ENCODE assay signal across 1 cellular context in the genomic region with DNA sequence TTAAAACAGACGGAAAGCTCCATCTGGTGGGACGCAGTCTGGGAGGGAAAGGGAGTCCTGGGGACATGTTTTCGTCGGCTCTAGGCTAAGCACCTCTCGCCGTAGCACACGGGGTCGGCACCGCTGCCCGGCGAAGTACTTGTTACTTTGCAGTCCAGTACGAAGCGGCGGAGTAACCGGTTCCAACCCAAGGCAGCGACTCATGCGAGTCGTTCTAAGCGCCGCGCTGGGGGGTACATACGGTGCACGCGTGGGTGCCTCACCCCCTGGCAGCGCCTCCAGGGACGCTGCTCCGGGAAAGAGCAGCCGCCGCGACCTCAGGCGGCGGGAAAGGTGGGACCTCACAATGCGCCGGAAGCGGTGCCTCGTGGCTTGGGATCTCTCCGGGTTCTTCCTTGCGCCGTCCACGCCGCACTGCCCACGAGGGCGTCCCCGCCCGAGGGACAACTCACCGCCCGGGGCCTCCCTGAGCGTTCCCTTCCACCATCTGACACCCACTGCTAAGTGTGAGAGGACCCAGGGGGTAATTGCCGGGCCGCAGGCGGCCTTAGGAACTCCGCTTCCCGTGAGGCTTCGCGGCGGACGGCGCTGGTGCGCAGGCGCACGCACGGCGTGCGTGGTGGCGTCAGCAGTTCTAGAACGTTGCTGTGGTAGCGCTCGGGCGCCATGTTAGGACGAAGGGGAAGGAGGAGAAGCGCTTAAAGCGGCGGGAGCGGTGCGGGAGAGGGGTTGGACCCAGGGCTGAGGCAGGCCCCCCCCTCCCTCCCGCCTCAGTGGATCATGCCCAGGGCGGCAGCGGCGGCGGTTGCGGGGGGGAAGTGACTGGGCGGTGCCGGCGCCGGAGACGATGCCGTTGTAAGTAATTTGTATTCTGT.
A peak's percentile ranks its signal among the peaks of the same experiment; 100 is the strongest.
TF ChIP-seq lines count a peak whose summit lies in the region.

A gene (plus strand): TSS at position 637 of the 875 bp plus-strand sequence. CDS start 211 bp downstream, at position 848.

TF ChIP-seq in K562, 482 proteins besides CTCF, POLR2A, EP300 and RAD21 (continued from another document and continues in another):
- no peak for TF ChIP-seq SRSF3 (IDR thresholded peaks at IDR 0.05; ENCODE audit: insufficient read depth, low read length)
- TF ChIP-seq SUPT5H (IDR thresholded peaks at IDR 0.05): peak; percentile 88
- TF ChIP-seq, protein P1, sequence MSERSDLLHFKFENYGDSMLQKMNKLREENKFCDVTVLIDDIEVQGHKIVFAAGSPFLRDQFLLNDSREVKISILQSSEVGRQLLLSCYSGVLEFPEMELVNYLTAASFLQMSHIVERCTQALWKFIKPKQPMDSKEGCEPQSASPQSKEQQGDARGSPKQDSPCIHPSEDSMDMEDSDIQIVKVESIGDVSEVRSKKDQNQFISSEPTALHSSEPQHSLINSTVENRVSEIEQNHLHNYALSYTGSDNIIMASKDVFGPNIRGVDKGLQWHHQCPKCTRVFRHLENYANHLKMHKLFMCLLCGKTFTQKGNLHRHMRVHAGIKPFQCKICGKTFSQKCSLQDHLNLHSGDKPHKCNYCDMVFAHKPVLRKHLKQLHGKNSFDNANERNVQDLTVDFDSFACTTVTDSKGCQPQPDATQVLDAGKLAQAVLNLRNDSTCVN (CRISPR knock-in tag; IDR thresholded peaks at IDR 0.05): no peak
- no peak for TF ChIP-seq ZNF3 (CRISPR knock-in tag; IDR thresholded peaks at IDR 0.05)
- TF ChIP-seq ZNF212 (CRISPR knock-in tag; IDR thresholded peaks at IDR 0.05): no peak
- TF ChIP-seq, protein P2, sequence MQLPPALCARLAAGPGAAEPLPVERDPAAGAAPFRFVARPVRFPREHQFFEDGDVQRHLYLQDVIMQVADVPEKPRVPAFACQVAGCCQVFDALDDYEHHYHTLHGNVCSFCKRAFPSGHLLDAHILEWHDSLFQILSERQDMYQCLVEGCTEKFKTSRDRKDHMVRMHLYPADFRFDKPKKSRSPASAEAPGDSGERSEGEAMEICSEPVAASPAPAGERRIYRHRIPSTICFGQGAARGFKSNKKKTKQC (CRISPR knock-in tag; IDR thresholded peaks at IDR 0.05): peak; percentile 79
- TF ChIP-seq KDM5B (IDR thresholded peaks at IDR 0.05; ENCODE audit: insufficient replicate concordance, low read depth, low read length): peak; percentile 84
- no peak for TF ChIP-seq GATAD2B (IDR thresholded peaks at IDR 0.05; ENCODE audit: borderline replicate concordance)
- TF ChIP-seq ZBTB17 (CRISPR knock-in tag; IDR thresholded peaks at IDR 0.05): no peak
- TF ChIP-seq TCF3 (CRISPR knock-in tag; IDR thresholded peaks at IDR 0.05): no peak
- no peak for TF ChIP-seq KDM1A (IDR thresholded peaks at IDR 0.05)
- no peak for TF ChIP-seq ZNF408 (CRISPR knock-in tag; IDR thresholded peaks at IDR 0.05; ENCODE audit: low read depth)
- TF ChIP-seq, protein P3, sequence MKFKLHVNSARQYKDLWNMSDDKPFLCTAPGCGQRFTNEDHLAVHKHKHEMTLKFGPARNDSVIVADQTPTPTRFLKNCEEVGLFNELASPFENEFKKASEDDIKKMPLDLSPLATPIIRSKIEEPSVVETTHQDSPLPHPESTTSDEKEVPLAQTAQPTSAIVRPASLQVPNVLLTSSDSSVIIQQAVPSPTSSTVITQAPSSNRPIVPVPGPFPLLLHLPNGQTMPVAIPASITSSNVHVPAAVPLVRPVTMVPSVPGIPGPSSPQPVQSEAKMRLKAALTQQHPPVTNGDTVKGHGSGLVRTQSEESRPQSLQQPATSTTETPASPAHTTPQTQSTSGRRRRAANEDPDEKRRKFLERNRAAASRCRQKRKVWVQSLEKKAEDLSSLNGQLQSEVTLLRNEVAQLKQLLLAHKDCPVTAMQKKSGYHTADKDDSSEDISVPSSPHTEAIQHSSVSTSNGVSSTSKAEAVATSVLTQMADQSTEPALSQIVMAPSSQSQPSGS (CRISPR knock-in tag; IDR thresholded peaks at IDR 0.05): no peak
- TF ChIP-seq ZNF133 (CRISPR knock-in tag; IDR thresholded peaks at IDR 0.05): no peak
- TF ChIP-seq ZNF584 (CRISPR knock-in tag; IDR thresholded peaks at IDR 0.05; ENCODE audit: low read depth): no peak
- TF ChIP-seq HDAC2 (IDR thresholded peaks at IDR 0.05): no peak
- TF ChIP-seq SMARCA5 (IDR thresholded peaks at IDR 0.05): no peak
- TF ChIP-seq SAFB (IDR thresholded peaks at IDR 0.05; ENCODE audit: borderline replicate concordance, low read depth, low read length): peak; percentile 67; the same call in 1 of the 2 replicates
- peak; percentile 69 for TF ChIP-seq POLR2B (IDR thresholded peaks at IDR 0.05; ENCODE audit: low read depth, partially characterized antibody)
- TF ChIP-seq, protein P4, sequence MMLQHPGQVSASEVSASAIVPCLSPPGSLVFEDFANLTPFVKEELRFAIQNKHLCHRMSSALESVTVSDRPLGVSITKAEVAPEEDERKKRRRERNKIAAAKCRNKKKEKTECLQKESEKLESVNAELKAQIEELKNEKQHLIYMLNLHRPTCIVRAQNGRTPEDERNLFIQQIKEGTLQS (IDR thresholded peaks at IDR 0.05): no peak
- TF ChIP-seq, protein P4 (CRISPR knock-in tag; conservative IDR thresholded peaks at IDR 0.05): no peak
- no peak for TF ChIP-seq HOXB6 (CRISPR knock-in tag; IDR thresholded peaks at IDR 0.05; ENCODE audit: borderline replicate concordance)
- TF ChIP-seq, protein P5, sequence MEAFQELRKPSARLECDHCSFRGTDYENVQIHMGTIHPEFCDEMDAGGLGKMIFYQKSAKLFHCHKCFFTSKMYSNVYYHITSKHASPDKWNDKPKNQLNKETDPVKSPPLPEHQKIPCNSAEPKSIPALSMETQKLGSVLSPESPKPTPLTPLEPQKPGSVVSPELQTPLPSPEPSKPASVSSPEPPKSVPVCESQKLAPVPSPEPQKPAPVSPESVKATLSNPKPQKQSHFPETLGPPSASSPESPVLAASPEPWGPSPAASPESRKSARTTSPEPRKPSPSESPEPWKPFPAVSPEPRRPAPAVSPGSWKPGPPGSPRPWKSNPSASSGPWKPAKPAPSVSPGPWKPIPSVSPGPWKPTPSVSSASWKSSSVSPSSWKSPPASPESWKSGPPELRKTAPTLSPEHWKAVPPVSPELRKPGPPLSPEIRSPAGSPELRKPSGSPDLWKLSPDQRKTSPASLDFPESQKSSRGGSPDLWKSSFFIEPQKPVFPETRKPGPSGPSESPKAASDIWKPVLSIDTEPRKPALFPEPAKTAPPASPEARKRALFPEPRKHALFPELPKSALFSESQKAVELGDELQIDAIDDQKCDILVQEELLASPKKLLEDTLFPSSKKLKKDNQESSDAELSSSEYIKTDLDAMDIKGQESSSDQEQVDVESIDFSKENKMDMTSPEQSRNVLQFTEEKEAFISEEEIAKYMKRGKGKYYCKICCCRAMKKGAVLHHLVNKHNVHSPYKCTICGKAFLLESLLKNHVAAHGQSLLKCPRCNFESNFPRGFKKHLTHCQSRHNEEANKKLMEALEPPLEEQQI (IDR thresholded peaks at IDR 0.05): no peak
- TF ChIP-seq ESRRA (IDR thresholded peaks at IDR 0.05; ENCODE audit: borderline replicate concordance, low read depth): peak; percentile 29; the same call in 1 of the 2 replicates
- no peak for TF ChIP-seq ZNF134 (CRISPR knock-in tag; conservative IDR thresholded peaks at IDR 0.05)
- no peak for TF ChIP-seq HDAC6 (IDR thresholded peaks at IDR 0.05; ENCODE audit: low read depth, low read length)
- no peak for TF ChIP-seq ZNF23 (CRISPR knock-in tag; IDR thresholded peaks at IDR 0.05)
- peak; percentile 64 for TF ChIP-seq TAF9B (IDR thresholded peaks at IDR 0.05; ENCODE audit: partially characterized antibody)
- no peak for TF ChIP-seq CREBBP (IDR thresholded peaks at IDR 0.05; ENCODE audit: low read depth, low read length)
- no peak for TF ChIP-seq HDGF (IDR thresholded peaks at IDR 0.05)
- TF ChIP-seq ERF (CRISPR knock-in tag; IDR thresholded peaks at IDR 0.05): no peak
- peak; percentile 51 for TF ChIP-seq ZNF316 (IDR thresholded peaks at IDR 0.05)
- no peak for TF ChIP-seq ZBTB8A (IDR thresholded peaks at IDR 0.05; ENCODE audit: partially characterized antibody)
- no peak for TF ChIP-seq SRSF9 (IDR thresholded peaks at IDR 0.05; ENCODE audit: borderline replicate concordance, low read depth, low read length)
- TF ChIP-seq DNMT1 (IDR thresholded peaks at IDR 0.05): no peak
- TF ChIP-seq FOXJ2 (tag; IDR thresholded peaks at IDR 0.05): no peak
- TF ChIP-seq ZNF121 (CRISPR knock-in tag; conservative IDR thresholded peaks at IDR 0.05): no peak
- TF ChIP-seq ZNF699 (CRISPR knock-in tag; IDR thresholded peaks at IDR 0.05; ENCODE audit: insufficient replicate concordance): no peak
- TF ChIP-seq, protein P6, sequence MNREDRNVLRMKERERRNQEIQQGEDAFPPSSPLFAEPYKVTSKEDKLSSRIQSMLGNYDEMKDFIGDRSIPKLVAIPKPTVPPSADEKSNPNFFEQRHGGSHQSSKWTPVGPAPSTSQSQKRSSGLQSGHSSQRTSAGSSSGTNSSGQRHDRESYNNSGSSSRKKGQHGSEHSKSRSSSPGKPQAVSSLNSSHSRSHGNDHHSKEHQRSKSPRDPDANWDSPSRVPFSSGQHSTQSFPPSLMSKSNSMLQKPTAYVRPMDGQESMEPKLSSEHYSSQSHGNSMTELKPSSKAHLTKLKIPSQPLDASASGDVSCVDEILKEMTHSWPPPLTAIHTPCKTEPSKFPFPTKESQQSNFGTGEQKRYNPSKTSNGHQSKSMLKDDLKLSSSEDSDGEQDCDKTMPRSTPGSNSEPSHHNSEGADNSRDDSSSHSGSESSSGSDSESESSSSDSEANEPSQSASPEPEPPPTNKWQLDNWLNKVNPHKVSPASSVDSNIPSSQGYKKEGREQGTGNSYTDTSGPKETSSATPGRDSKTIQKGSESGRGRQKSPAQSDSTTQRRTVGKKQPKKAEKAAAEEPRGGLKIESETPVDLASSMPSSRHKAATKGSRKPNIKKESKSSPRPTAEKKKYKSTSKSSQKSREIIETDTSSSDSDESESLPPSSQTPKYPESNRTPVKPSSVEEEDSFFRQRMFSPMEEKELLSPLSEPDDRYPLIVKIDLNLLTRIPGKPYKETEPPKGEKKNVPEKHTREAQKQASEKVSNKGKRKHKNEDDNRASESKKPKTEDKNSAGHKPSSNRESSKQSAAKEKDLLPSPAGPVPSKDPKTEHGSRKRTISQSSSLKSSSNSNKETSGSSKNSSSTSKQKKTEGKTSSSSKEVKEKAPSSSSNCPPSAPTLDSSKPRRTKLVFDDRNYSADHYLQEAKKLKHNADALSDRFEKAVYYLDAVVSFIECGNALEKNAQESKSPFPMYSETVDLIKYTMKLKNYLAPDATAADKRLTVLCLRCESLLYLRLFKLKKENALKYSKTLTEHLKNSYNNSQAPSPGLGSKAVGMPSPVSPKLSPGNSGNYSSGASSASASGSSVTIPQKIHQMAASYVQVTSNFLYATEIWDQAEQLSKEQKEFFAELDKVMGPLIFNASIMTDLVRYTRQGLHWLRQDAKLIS (CRISPR knock-in tag; IDR thresholded peaks at IDR 0.05): peak; percentile 63; the same call in 1 of the 2 replicates
- TF ChIP-seq ZNF695 (CRISPR knock-in tag; IDR thresholded peaks at IDR 0.05): no peak
- TF ChIP-seq ZC3H4 (CRISPR knock-in tag; IDR thresholded peaks at IDR 0.05; ENCODE audit: borderline replicate concordance): no peak; the same call in 1 of the 2 replicates
- TF ChIP-seq, protein P7, sequence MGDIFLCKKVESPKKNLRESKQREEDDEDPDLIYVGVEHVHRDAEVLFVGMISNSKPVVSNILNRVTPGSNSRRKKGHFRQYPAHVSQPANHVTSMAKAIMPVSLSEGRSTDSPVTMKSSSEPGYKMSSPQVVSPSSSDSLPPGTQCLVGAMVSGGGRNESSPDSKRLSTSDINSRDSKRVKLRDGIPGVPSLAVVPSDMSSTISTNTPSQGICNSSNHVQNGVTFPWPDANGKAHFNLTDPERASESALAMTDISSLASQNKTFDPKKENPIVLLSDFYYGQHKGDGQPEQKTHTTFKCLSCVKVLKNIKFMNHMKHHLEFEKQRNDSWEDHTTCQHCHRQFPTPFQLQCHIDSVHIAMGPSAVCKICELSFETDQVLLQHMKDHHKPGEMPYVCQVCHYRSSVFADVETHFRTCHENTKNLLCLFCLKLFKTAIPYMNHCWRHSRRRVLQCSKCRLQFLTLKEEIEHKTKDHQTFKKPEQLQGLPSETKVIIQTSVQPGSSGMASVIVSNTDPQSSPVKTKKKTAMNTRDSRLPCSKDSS (IDR thresholded peaks at IDR 0.05; ENCODE audit: low read depth, partially characterized antibody): no peak
- TF ChIP-seq GTF2A2 (tag; IDR thresholded peaks at IDR 0.05): no peak
- TF ChIP-seq SLC30A9 (CRISPR knock-in tag; IDR thresholded peaks at IDR 0.05): no peak
- TF ChIP-seq PTTG1 (tag; IDR thresholded peaks at IDR 0.05; ENCODE audit: low read depth): no peak
- TF ChIP-seq, protein P8, sequence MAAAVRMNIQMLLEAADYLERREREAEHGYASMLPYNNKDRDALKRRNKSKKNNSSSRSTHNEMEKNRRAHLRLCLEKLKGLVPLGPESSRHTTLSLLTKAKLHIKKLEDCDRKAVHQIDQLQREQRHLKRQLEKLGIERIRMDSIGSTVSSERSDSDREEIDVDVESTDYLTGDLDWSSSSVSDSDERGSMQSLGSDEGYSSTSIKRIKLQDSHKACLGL (CRISPR knock-in tag; IDR thresholded peaks at IDR 0.05; ENCODE audit: borderline replicate concordance, poor library complexity, severe bottlenecking): no peak
- no peak; the same call in 1 of the 2 replicates for TF ChIP-seq HDAC8 (tag; IDR thresholded peaks at IDR 0.05)
- peak; percentile 89 for TF ChIP-seq TBP (optimal IDR thresholded peaks at IDR 0.05; ENCODE audit: low read depth, low read length)
- peak; percentile 65 for TF ChIP-seq C11orf30 (IDR thresholded peaks at IDR 0.05; ENCODE audit: low read depth)
- TF ChIP-seq, protein P9, sequence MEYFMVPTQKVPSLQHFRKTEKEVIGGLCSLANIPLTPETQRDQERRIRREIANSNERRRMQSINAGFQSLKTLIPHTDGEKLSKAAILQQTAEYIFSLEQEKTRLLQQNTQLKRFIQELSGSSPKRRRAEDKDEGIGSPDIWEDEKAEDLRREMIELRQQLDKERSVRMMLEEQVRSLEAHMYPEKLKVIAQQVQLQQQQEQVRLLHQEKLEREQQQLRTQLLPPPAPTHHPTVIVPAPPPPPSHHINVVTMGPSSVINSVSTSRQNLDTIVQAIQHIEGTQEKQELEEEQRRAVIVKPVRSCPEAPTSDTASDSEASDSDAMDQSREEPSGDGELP (CRISPR knock-in tag; IDR thresholded peaks at IDR 0.05; ENCODE audit: borderline replicate concordance): peak; percentile 26; the same call in 1 of the 2 replicates
- TF ChIP-seq ARNT (IDR thresholded peaks at IDR 0.05): no peak
